ENCODE assay signal across 10 cellular contexts in genomic region chr1:23366598-23366997, GRCh38. TPM values are rescaled to one million over a fixed set of nuclear protein-coding genes. Genes with fewer than 3 reads are reported as not detected.
DNase-seq lines count a peak whose midpoint lies in the region; ATAC-seq and TF ChIP-seq lines count a peak whose summit lies in the region.
"Had no signal": no experiment of that assay in that cellular context is flagged by ENCODE, and none has a peak within 500 bp of the region (broad histone marks: within the 10 kb centered on the region; RNA-seq: fewer than 3 reads in every experiment).

No MANE protein-coding gene starts in this region.

- peaks cover 23% of the 10 kb centered on the region for H3K4me1 ChIP-seq in ACC112 (ENCODE audit: control insufficient read depth, insufficient read depth, low read length, unreplicated experiment)
- peaks cover 21% of the 10 kb centered on the region for H3K4me1 ChIP-seq in Karpas-422 (ENCODE audit: low read length)
- H3K4me1 ChIP-seq in mucosa of stomach (ENCODE audit: control insufficient read depth, insufficient read depth, low read length) = peaks cover 24% of the 10 kb centered on the region

- H3K9ac ChIP-seq in Karpas-422 (ENCODE audit: low read length) (no peak overlapping the region), mucosa of stomach (ENCODE audit: low read length) (no peak overlapping the region)

- H3K27me3 Mint-ChIP-seq in effector memory CD8-positive, alpha-beta T cell = no peaks in the 10 kb centered on the region

- in situ Hi-C loops in astrocyte of the cerebellum (cut with HindIII; ENCODE audit: low sequenced_read_pairs) = no loop called here

- H3K9me3 Mint-ChIP-seq in effector memory CD8-positive, alpha-beta T cell = no peaks in the 10 kb centered on the region

- DNase-seq in Karpas-422 (no peak), astrocyte of the cerebellum (ENCODE audit: low read depth) (no peak), NCI-H1417 (lab: John Stamatoyannopoulos, UW) (no peak), cerebellum (ENCODE audit: low spot score) (no peak)
- no peak for DNase-seq in effector memory CD8-positive, alpha-beta T cell
- DNase-seq: C1 segment of cervical spinal cord, NCI-H187 treated with DMSO at 0.1 percent for 48 hours had no signal

- peak overlapping the region in 1 of 2 donors; percentile 96 for H3K4me3 Mint-ChIP-seq in effector memory CD8-positive, alpha-beta T cell

- no peak for ATAC-seq in effector memory CD8-positive, alpha-beta T cell (replicated peaks)
- ATAC-seq in HG03469 (IDR thresholded peaks at IDR 0.05; ENCODE audit: unreplicated experiment) = no peak

- H3K27ac ChIP-seq in ACC112 (ENCODE audit: low read depth, low read length) (no peak overlapping the region), Karpas-422 (ENCODE audit: low read length) (no peak overlapping the region)

- H3K4me1 Mint-ChIP-seq in effector memory CD8-positive, alpha-beta T cell (ENCODE audit: low read depth in 2 of 2) = peaks cover 21 to 36% of the 10 kb centered on the region in 2 donors

- H3K36me3 ChIP-seq in ACC112 (ENCODE audit: insufficient read depth, low read length) (peaks cover 52% of the 10 kb centered on the region), Karpas-422 (ENCODE audit: insufficient read depth, low read length) (peaks cover 43% of the 10 kb centered on the region), mucosa of stomach (ENCODE audit: control insufficient read depth, insufficient read depth, low read length) (peaks cover 20% of the 10 kb centered on the region)

- H4K20me1 ChIP-seq in Karpas-422 (ENCODE audit: insufficient read depth, low read depth, low read length) = 0 out of 2 replicates have a peak, but pooled peaks cover 5% of the 10 kb centered on the region

- H3K79me2 ChIP-seq in ACC112 (ENCODE audit: control insufficient read depth, insufficient read depth, low read length, unreplicated experiment) = peaks cover 39% of the 10 kb centered on the region
- H3K79me2 ChIP-seq in Karpas-422 (ENCODE audit: low read length) = peaks cover 24% of the 10 kb centered on the region

- no peak for TF ChIP-seq CTCF in astrocyte of the cerebellum (IDR thresholded peaks at IDR 0.05; ENCODE audit: low read depth, low read length, missing control alignments)

- no peak overlapping the region for H3K27ac Mint-ChIP-seq in effector memory CD8-positive, alpha-beta T cell

- no peak overlapping the region for H2AFZ ChIP-seq in ACC112 (ENCODE audit: low read length, unreplicated experiment)
- no peak overlapping the region for H2AFZ ChIP-seq in Karpas-422 (ENCODE audit: low read length)

- H3K9me2 ChIP-seq in Karpas-422 (replicated peaks; ENCODE audit: insufficient read depth, low read length) = no peaks in the 10 kb centered on the region

- H3K4me2 ChIP-seq in Karpas-422 (ENCODE audit: low read depth, low read length, poor library complexity, severe bottlenecking) = peak overlapping the region; percentile 88

- H3K27me3 ChIP-seq in ACC112 (ENCODE audit: insufficient read depth, low read length) (no peaks in the 10 kb centered on the region), Karpas-422 (ENCODE audit: low read length) (no peaks in the 10 kb centered on the region), mucosa of stomach (ENCODE audit: control insufficient read depth, insufficient read depth, low read length) (no peaks in the 10 kb centered on the region)

- H3K9me3 ChIP-seq in Karpas-422 (ENCODE audit: low read length) (peaks cover 29% of the 10 kb centered on the region), mucosa of stomach (ENCODE audit: control insufficient read depth, low read length) (peaks cover 15% of the 10 kb centered on the region)

- H3K4me3 ChIP-seq in ACC112 (ENCODE audit: low read depth, low read length) = peak overlapping the region; percentile 89
- 0 out of 2 replicates have a peak overlapping the region, but pooled peaks have one; percentile 83 for H3K4me3 ChIP-seq in Karpas-422 (ENCODE audit: low read length)
- peak overlapping the region; percentile 87 for H3K4me3 ChIP-seq in astrocyte of the cerebellum (ENCODE audit: low read depth, low read length)
- H3K4me3 ChIP-seq in mucosa of stomach (ENCODE audit: low read length) = peak overlapping the region; percentile 86

- peaks cover 19% of the 10 kb centered on the region for H3K36me3 Mint-ChIP-seq in effector memory CD8-positive, alpha-beta T cell (ENCODE audit: insufficient read depth)

RNA-seq across cellular contexts. Expression of gene ZNF436, which starts 3.0 kb away (rescaled TPM):
- 6.4 and 7.4 TPM in 2 replicates for total RNA-seq in Karpas-422 (2014; rRNA removed; shearing (Covaris generic); ENCODE audit: low replicate concordance)
- 63.0 TPM for total RNA-seq in cerebellum

RNA-seq across cellular contexts. Expression of gene HNRNPR, which starts 22.5 kb away (rescaled TPM):
- total RNA-seq in Karpas-422 (2014; rRNA removed; shearing (Covaris generic); ENCODE audit: low replicate concordance) = 120 and 130 TPM in 2 replicates
- 149 TPM for total RNA-seq in cerebellum

RNA-seq across cellular contexts. Expression of gene TCEA3, which starts 58.0 kb away (rescaled TPM):
- not detected in 2 replicates for total RNA-seq in Karpas-422 (2014; rRNA removed; shearing (Covaris generic); ENCODE audit: low replicate concordance)
- total RNA-seq in cerebellum = 4.7 TPM
